Comparison of ENCODE assay signal across 16 cellular contexts in the genomic region with DNA sequence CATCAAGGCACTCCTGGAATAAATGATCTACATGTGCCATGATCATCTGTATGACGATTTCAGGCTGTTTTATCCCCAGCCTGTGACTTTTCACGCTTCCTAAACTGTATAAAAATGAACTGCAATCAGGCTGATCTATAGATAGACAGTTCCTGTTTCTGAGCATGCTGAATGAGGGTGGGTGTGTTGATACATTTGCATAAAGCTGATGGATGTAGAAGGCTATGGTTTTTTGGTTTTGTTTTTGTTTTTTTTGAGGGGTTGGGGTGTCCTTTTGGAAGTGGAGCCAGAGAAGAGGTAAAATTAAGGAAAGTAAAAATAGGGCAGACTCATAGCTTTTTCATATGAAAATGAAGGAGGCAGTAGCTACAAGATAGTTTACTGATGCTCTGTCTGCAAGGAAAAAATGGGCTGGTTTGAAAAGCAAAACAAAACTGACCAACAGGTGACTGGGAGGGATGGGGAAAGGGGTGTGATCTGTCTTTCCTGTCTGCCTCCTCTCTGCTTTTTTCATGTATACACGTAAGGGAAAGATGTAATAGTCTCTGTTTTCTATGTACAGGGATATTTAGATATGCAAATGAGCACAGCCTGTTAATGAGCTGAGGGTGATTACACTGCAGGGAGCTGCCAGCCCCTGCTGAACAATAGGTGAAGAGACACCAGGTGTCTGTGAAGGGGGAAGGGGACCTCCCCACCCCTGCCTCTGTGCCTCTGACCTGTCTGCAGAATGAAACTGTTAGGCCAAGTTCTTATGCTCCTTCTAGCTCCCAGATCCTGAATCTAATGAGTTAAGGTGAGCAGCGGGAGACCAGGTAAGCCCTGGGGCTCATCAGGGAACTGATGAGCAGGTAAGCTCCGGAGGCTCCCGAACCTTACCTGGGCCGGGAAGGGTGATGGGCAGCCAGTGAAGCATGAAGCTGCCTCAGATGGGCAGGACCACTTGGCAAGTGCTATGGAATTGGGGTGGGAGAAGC. TPM values are rescaled to one million over a fixed set of nuclear protein-coding genes. Genes with fewer than 3 reads are reported as not detected.
A peak's percentile ranks its signal among the peaks of the same experiment; 100 is the strongest.
DNase-seq lines count a peak whose midpoint lies in the region; ATAC-seq and TF ChIP-seq lines count a peak whose summit lies in the region.
"Had no signal": no experiment of that assay in that cellular context is flagged by ENCODE, and none has a peak within 500 bp of the region (broad histone marks: within the 10 kb centered on the region; RNA-seq: fewer than 3 reads in every experiment).

No MANE protein-coding gene starts in this region.

- H3K27ac ChIP-seq in hepatocyte (peak overlapping the region; percentile 65), right lobe of liver (no peak overlapping the region), prostate gland (no peak overlapping the region), foreskin keratinocyte (no peak overlapping the region)
- H3K27ac ChIP-seq: ascending aorta, C4-2B, Peyer's patch had no signal

- H3K9me3 ChIP-seq in hepatocyte (ENCODE audit: low read depth) (no peaks in the 10 kb centered on the region), right lobe of liver (no peaks in the 10 kb centered on the region), prostate gland (no peaks in the 10 kb centered on the region)
- H3K9me3 ChIP-seq: ascending aorta, Peyer's patch had no signal

- DNase-seq in GM13976 (ENCODE audit: low spot score) (peak; percentile 46), NCI-H748 treated with DMSO at 0.1 percent for 48 hours (lab: John Stamatoyannopoulos, UW) (peak; percentile 3), hepatocyte (ENCODE audit: low spot score) (no peak), DMS114 treated with DMSO at 0.1 percent for 48 hours (lab: John Stamatoyannopoulos, UW; ENCODE audit: unreplicated experiment) (no peak), right lobe of liver (no peak), prostate gland (ENCODE audit: low spot score) (no peak), foreskin keratinocyte (no peak)
- DNase-seq: HCEC 1CT, KG1, mesenchymal stem cell, NCI-H2107, T-cell had no signal

- no peaks in the 10 kb centered on the region for H4K20me1 ChIP-seq in hepatocyte (ENCODE audit: insufficient read depth, poor library complexity, severe bottlenecking)

- H2AFZ ChIP-seq in hepatocyte, result no peak overlapping the region

- H3K4me2 ChIP-seq in hepatocyte, result no peak overlapping the region

- TF ChIP-seq POLR2A in right lobe of liver (IDR thresholded peaks at IDR 0.05) (no peak), prostate gland (IDR thresholded peaks at IDR 0.05) (no peak)

- intact Hi-C loops in right lobe of liver (cut with DNase I) (no loop called here), prostate gland (cut with DNase I) (no loop called here)

- H3K4me1 ChIP-seq in hepatocyte (ENCODE audit: insufficient read depth) (peaks cover 4% of the 10 kb centered on the region), right lobe of liver (no peaks in the 10 kb centered on the region), prostate gland (replicated peaks) (no peaks in the 10 kb centered on the region), foreskin keratinocyte (no peaks in the 10 kb centered on the region)
- H3K4me1 ChIP-seq: ascending aorta, Peyer's patch had no signal

- H3K36me3 ChIP-seq in hepatocyte (replicated peaks; ENCODE audit: insufficient read depth, low read depth) (no peaks in the 10 kb centered on the region), right lobe of liver (no peaks in the 10 kb centered on the region), prostate gland (no peaks in the 10 kb centered on the region)
- H3K36me3 ChIP-seq: ascending aorta, Peyer's patch had no signal

- no peak for TF ChIP-seq CTCF in GM13976 (IDR thresholded peaks at IDR 0.05; ENCODE audit: borderline replicate concordance, control extremely low read depth, extremely low read depth, insufficient read depth, missing control alignments)
- no peak for TF ChIP-seq CTCF in hepatocyte (IDR thresholded peaks at IDR 0.05; ENCODE audit: poor library complexity)
- TF ChIP-seq CTCF in right lobe of liver (IDR thresholded peaks at IDR 0.05), result no peak
- TF ChIP-seq CTCF in prostate gland (IDR thresholded peaks at IDR 0.05), result no peak
- no peak for TF ChIP-seq CTCF in foreskin keratinocyte (conservative IDR thresholded peaks at IDR 0.05)

- H3K79me2 ChIP-seq in hepatocyte, result no peaks in the 10 kb centered on the region

- H3K9me2 ChIP-seq in hepatocyte (replicated peaks; ENCODE audit: insufficient read depth), result no peaks in the 10 kb centered on the region

- no peak overlapping the region for H3K4me3 ChIP-seq in hepatocyte
- H3K4me3 ChIP-seq in right lobe of liver, result no peak overlapping the region
- H3K4me3 ChIP-seq in prostate gland, result no peak overlapping the region
- H3K4me3 ChIP-seq: ascending aorta, Peyer's patch had no signal

- in situ Hi-C loops in GM13976 (cut with MboI; ENCODE audit: low sequenced_read_pairs, unreplicated experiment), result no loop called here

- H3K27me3 ChIP-seq in hepatocyte (no peaks in the 10 kb centered on the region), right lobe of liver (no peaks in the 10 kb centered on the region), prostate gland (replicated peaks; ENCODE audit: insufficient read depth) (no peaks in the 10 kb centered on the region), foreskin keratinocyte (peaks cover 11% of the 10 kb centered on the region)
- H3K27me3 ChIP-seq: ascending aorta, Peyer's patch had no signal

- ATAC-seq in GM21576 (IDR thresholded peaks at IDR 0.05; ENCODE audit: unreplicated experiment) (peak; percentile 50), right lobe of liver (no peak), foreskin keratinocyte (no peak)
- ATAC-seq: T-cell had no signal

- 38% methylated on average over 7 of the region's 7 CpGs for WGBS in hepatocyte (ENCODE audit: low lambda C conversion rate, missing lambda C conversion rate)
- WGBS in right lobe of liver (ENCODE audit: insufficient coverage, low coverage, low lambda C conversion rate, missing lambda C conversion rate), result 67% methylated on average over 3 of the region's 7 CpGs
- 36% methylated on average over 7 of the region's 7 CpGs for WGBS in prostate gland

RNA-seq across cellular contexts. Expression of a gene that starts 46.6 kb away (rescaled TPM):
- total RNA-seq in hepatocyte (9.0 and 12.2 TPM in 2 replicates), right lobe of liver (1 to 10 TPM; 4.1 to 7.2 (median 5.5) TPM), prostate gland (10 to 100 TPM; 26.1 to 30.9 TPM), foreskin keratinocyte (1.6 and 2.1 TPM in 2 replicates)
- polyA plus RNA-seq in hepatocyte (10.5 and 11.5 TPM in 2 replicates), foreskin keratinocyte (2.0 and 3.0 TPM in 2 replicates)

Comparison
In these comparisons a context has a peak if more than half of its experiments do, and no peak if none do; other contexts are left out.
1. DNase-seq: peak in GM13976 (single experiment) and NCI-H748 treated with DMSO at 0.1 percent for 48 hours (single experiment); none in hepatocyte (single experiment), DMS114 treated with DMSO at 0.1 percent for 48 hours (single experiment), right lobe of liver (0 of 3), prostate gland (single experiment) and foreskin keratinocyte (0 of 2).